Comparison of ENCODE assay signal across 1 cellular context in genomic region chr3:44554626-44555592, GRCh38.
TF ChIP-seq lines count a peak whose summit lies in the region.

Gene ZKSCAN7 (plus strand): TSS chr3:44555193. CDS start chr3:44557048, 1,855 bp downstream.

TF ChIP-seq in WTC11, 78 proteins besides CTCF, POLR2A, EP300 and RAD21 (continued from another document):
- no peak for TF ChIP-seq ZNF512 (CRISPR knock-in tag; IDR thresholded peaks at IDR 0.05; ENCODE audit: borderline replicate concordance)
- TF ChIP-seq USF2 (CRISPR knock-in tag; IDR thresholded peaks at IDR 0.05), result no peak
- TF ChIP-seq RORB (CRISPR knock-in tag; IDR thresholded peaks at IDR 0.05), result no peak
- 0 out of 2 replicates have a peak, but pooled peaks have one; percentile 30 for TF ChIP-seq FOXP4 (CRISPR knock-in tag; IDR thresholded peaks at IDR 0.05)
- TF ChIP-seq ZNF423 (CRISPR knock-in tag; IDR thresholded peaks at IDR 0.05), result no peak
- TF ChIP-seq TCF7 (CRISPR knock-in tag; IDR thresholded peaks at IDR 0.05; ENCODE audit: low read depth), result no peak
- TF ChIP-seq TEAD4 (CRISPR knock-in tag; IDR thresholded peaks at IDR 0.05), result no peak
- no peak for TF ChIP-seq ZNF416 (CRISPR knock-in tag; IDR thresholded peaks at IDR 0.05)
- no peak for TF ChIP-seq ZNF396 (CRISPR knock-in tag; IDR thresholded peaks at IDR 0.05; ENCODE audit: borderline replicate concordance)
- peak; percentile 69 for TF ChIP-seq MYBL2 (CRISPR knock-in tag; IDR thresholded peaks at IDR 0.05)
- no peak for TF ChIP-seq PRRX2 (CRISPR knock-in tag; IDR thresholded peaks at IDR 0.05)
- TF ChIP-seq AR (CRISPR knock-in tag; IDR thresholded peaks at IDR 0.05), result no peak
- TF ChIP-seq ZNF317 (CRISPR knock-in tag; IDR thresholded peaks at IDR 0.05; ENCODE audit: borderline replicate concordance, low read depth), result no peak
- no peak for TF ChIP-seq HMGA2 (CRISPR knock-in tag; IDR thresholded peaks at IDR 0.05)
- no peak for TF ChIP-seq ZNF232 (CRISPR knock-in tag; IDR thresholded peaks at IDR 0.05)
- TF ChIP-seq ZNF281 (CRISPR knock-in tag; IDR thresholded peaks at IDR 0.05), result 0 out of 2 replicates have a peak, but pooled peaks have one; percentile 54
- no peak for TF ChIP-seq ZNF671 (CRISPR knock-in tag; IDR thresholded peaks at IDR 0.05)
- peak; percentile 69 for TF ChIP-seq USF1 (CRISPR knock-in tag; IDR thresholded peaks at IDR 0.05)
- peak; percentile 89; the same call in 1 of the 2 replicates for TF ChIP-seq CBFB (CRISPR knock-in tag; IDR thresholded peaks at IDR 0.05; ENCODE audit: low read depth)
- no peak for TF ChIP-seq NFATC4 (CRISPR knock-in tag; IDR thresholded peaks at IDR 0.05)
- TF ChIP-seq ETV6 (CRISPR knock-in tag; IDR thresholded peaks at IDR 0.05), result peak; percentile 68
- TF ChIP-seq ERG (CRISPR knock-in tag; IDR thresholded peaks at IDR 0.05), result no peak
- TF ChIP-seq CDX4 (CRISPR knock-in tag; IDR thresholded peaks at IDR 0.05; ENCODE audit: borderline replicate concordance), result no peak
- no peak for TF ChIP-seq ZNF121 (CRISPR knock-in tag; IDR thresholded peaks at IDR 0.05)
- 0 out of 2 replicates have a peak, but pooled peaks have one; percentile 41 for TF ChIP-seq ATF1 (CRISPR knock-in tag; IDR thresholded peaks at IDR 0.05)
- no peak for TF ChIP-seq EMX1 (CRISPR knock-in tag; IDR thresholded peaks at IDR 0.05)
- no peak for TF ChIP-seq SMAD4 (CRISPR knock-in tag; IDR thresholded peaks at IDR 0.05)
- TF ChIP-seq ESRRA (CRISPR knock-in tag; IDR thresholded peaks at IDR 0.05; ENCODE audit: borderline replicate concordance), result no peak
- no peak for TF ChIP-seq ZNF138 (CRISPR knock-in tag; conservative IDR thresholded peaks at IDR 0.05)
- TF ChIP-seq ZMAT4 (CRISPR knock-in tag; IDR thresholded peaks at IDR 0.05), result no peak
- no peak for TF ChIP-seq ATF3 (CRISPR knock-in tag; conservative IDR thresholded peaks at IDR 0.05)
- TF ChIP-seq JAZF1 (CRISPR knock-in tag; IDR thresholded peaks at IDR 0.05), result no peak
- peak; percentile 38; the same call in 1 of the 2 replicates for TF ChIP-seq KAT7 (CRISPR knock-in tag; IDR thresholded peaks at IDR 0.05; ENCODE audit: borderline replicate concordance)
- 0 out of 2 replicates have a peak, but pooled peaks have one; percentile 4 for TF ChIP-seq NR2C2 (CRISPR knock-in tag; IDR thresholded peaks at IDR 0.05)
